ENCODE assay signal across 8 cellular contexts in the genomic region with DNA sequence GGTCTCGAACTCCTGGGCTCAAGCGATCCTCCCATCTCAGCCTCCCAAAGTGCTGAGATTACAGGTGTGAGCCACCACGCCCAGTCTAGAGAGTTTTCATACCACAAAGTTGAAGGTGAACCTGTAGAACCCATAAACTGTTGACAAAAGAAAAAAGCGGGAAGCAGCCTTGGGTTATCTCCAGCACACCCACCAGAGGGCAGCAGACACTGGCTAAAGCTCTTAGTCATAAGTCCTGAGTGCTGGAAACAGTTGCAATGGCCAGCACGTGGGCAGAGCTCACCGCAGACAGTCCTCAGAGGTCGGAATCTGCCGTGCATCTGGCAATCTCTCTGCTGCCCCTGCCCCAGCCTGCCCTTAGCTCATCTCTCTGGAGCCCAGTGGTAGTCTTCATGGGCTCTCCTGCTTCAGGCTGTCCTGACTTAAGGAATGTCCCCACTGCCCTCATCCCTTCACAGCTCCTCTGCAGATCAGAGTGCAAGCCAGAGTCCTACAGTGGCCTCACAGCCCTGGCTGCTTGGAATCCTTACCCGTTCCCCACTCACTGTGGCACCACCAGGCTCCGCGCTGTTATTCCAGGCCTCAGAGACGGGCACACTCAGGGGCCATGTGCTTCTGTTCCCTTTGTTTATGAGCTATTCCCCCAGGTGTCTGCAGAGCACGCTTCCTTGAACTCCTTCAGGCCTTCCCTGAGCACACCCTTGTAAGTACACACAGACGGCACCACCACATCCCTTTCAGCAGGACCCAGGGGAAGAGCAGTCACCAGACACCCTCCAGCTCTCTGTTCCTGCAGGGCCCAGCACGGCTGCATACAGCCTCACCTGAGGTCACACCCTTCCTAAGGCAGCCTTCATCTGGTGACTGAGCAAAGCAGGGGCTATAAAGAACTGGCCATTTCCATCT. TPM values are rescaled to one million over a fixed set of nuclear protein-coding genes. Genes with fewer than 3 reads are reported as not detected.
A peak's percentile ranks its signal among the peaks of the same experiment; 100 is the strongest.
DNase-seq lines count a peak whose midpoint lies in the region; ATAC-seq and TF ChIP-seq lines count a peak whose summit lies in the region.

No MANE protein-coding gene starts in this region.

- no peaks in the 10 kb centered on the region for H3F3A ChIP-seq in Loucy (ENCODE audit: low read depth)

- peak; percentile 76 for DNase-seq in AG09309 (ENCODE audit: low read depth)
- DNase-seq in GM19240 (ENCODE audit: insufficient read length, low spot score) = peak; percentile 77
- DNase-seq in RWPE1 (ENCODE audit: low spot score) = peak; percentile 65
- DNase-seq in activated T-helper 1 cell treated with anti-CD3 and anti-CD28 coated beads, Interleukin-12 subunit alpha, Interleukin-12 subunit beta, Interleukin-2, Interleukin-4 antibody, amounts not matched to agents 30 ng/mL and 10 ng/mL and 1 ng/mL, durations not matched to agents 14 hours and 24 hours and 36 hours (ENCODE audit: low spot score) = peak; percentile 71
- DNase-seq in fibroblast of the conjunctiva (ENCODE audit: low read depth) = peak; percentile 93
- DNase-seq in neuronal stem cell (ENCODE audit: low spot score) = peak; percentile 81
- peak; percentile 55 to 83 for DNase-seq in stimulated activated naive CD8-positive, alpha-beta T cell treated with anti-CD3 and anti-CD28 coated beads, Interleukin-15, amount 100 ng/mL, for 72 hours

- H4K8ac ChIP-seq in neuronal stem cell (ENCODE audit: low read depth, low read length) = peak overlapping the region; percentile 4

- no peak overlapping the region for H2BK5ac ChIP-seq in neuronal stem cell (ENCODE audit: low read length)

- no CpG with 5 or more reads among the region's 15 CpGs for WGBS in neuronal stem cell (ENCODE audit: extremely low coverage in 2 of 2, insufficient read length in 2 of 2, insufficient replicate concordance in 1 of 2), 2 donors

- H3K23ac ChIP-seq in neuronal stem cell (ENCODE audit: low read depth, low read length, poor library complexity) = no peak overlapping the region

- H3K9me3 ChIP-seq in Loucy (ENCODE audit: insufficient read depth, low read depth, low read length) (no peaks in the 10 kb centered on the region), neuronal stem cell (replicated peaks in 1 of 2; ENCODE audit: control insufficient read depth in 2 of 2, insufficient read depth in 1 of 2, low read depth in 1 of 2, low read length in 2 of 2) (no peaks in the 10 kb centered on the region)

- H3K9me3 Mint-ChIP-seq in activated T-helper 1 cell treated with anti-CD3 and anti-CD28 coated beads, Interleukin-12 subunit alpha, Interleukin-12 subunit beta, Interleukin-2, Interleukin-4 antibody, amounts not matched to agents 30 ng/mL and 10 ng/mL and 1 ng/mL, durations not matched to agents 14 hours and 24 hours and 36 hours = no peaks in the 10 kb centered on the region
- H3K9me3 Mint-ChIP-seq in stimulated activated naive CD8-positive, alpha-beta T cell treated with anti-CD3 and anti-CD28 coated beads, Interleukin-15, amount 100 ng/mL, for 72 hours = no peaks in the 10 kb centered on the region

- H3K4me3 ChIP-seq in AG09309 (ENCODE audit: control insufficient read depth, low read depth, low read length) = no peak overlapping the region
- no peak overlapping the region for H3K4me3 ChIP-seq in Loucy (ENCODE audit: low read length, poor library complexity, severe bottlenecking)
- H3K4me3 ChIP-seq in neuronal stem cell (ENCODE audit: low read length in 2 of 2) = no peak overlapping the region

- H3K27me3 ChIP-seq in Loucy (ENCODE audit: insufficient read depth, low read length, poor library complexity, severe bottlenecking) (no peaks in the 10 kb centered on the region), neuronal stem cell (ENCODE audit: control insufficient read depth in 3 of 3, insufficient read depth in 3 of 3, low read depth in 1 of 3, low read length in 3 of 3) (no peaks in the 10 kb centered on the region)

- no peak overlapping the region for H3K14ac ChIP-seq in neuronal stem cell (ENCODE audit: low read length)

- H4K91ac ChIP-seq in neuronal stem cell (ENCODE audit: low read depth, low read length, poor library complexity) = no peak overlapping the region

- peak overlapping the region; percentile 93 for H2AFZ ChIP-seq in Loucy (ENCODE audit: low read length)
- H2AFZ ChIP-seq in neuronal stem cell (ENCODE audit: low read length) = peak overlapping the region; percentile 88

- H3K36me3 ChIP-seq in Loucy (ENCODE audit: insufficient read depth, low read length) = no peaks in the 10 kb centered on the region
- no peaks in the 10 kb centered on the region for H3K36me3 ChIP-seq in neuronal stem cell (replicated peaks in 1 of 2; ENCODE audit: control insufficient read depth in 2 of 2, insufficient read depth in 2 of 2, low read length in 2 of 2)

- H4K20me1 ChIP-seq in Loucy (ENCODE audit: insufficient read depth, low read length, poor library complexity, severe bottlenecking) = no peaks in the 10 kb centered on the region

- peak; percentile 98 for ATAC-seq in stimulated activated naive CD8-positive, alpha-beta T cell treated with anti-CD3 and anti-CD28 coated beads, Interleukin-15, amount 100 ng/mL, for 72 hours

- peak overlapping the region; percentile 23 for H3K4me2 ChIP-seq in Loucy (ENCODE audit: low read depth, low read length, poor library complexity, severe bottlenecking)
- H3K4me2 ChIP-seq in neuronal stem cell (ENCODE audit: insufficient read depth, low read length, poor library complexity, severe bottlenecking) = no peak overlapping the region

- peak overlapping the region; percentile 73 for H3K18ac ChIP-seq in neuronal stem cell (ENCODE audit: low read length)

- H3K4me1 Mint-ChIP-seq in activated T-helper 1 cell treated with anti-CD3 and anti-CD28 coated beads, Interleukin-12 subunit alpha, Interleukin-12 subunit beta, Interleukin-2, Interleukin-4 antibody, amounts not matched to agents 30 ng/mL and 10 ng/mL and 1 ng/mL, durations not matched to agents 14 hours and 24 hours and 36 hours (ENCODE audit: low read depth) = peaks cover 11% of the 10 kb centered on the region
- no peaks in the 10 kb centered on the region for H3K4me1 Mint-ChIP-seq in stimulated activated naive CD8-positive, alpha-beta T cell treated with anti-CD3 and anti-CD28 coated beads, Interleukin-15, amount 100 ng/mL, for 72 hours

- H3K9me2 ChIP-seq in Loucy (replicated peaks; ENCODE audit: low read depth, low read length) = no peaks in the 10 kb centered on the region

- H3K79me1 ChIP-seq in neuronal stem cell (ENCODE audit: low read depth, low read length) = no peaks in the 10 kb centered on the region

- H2BK12ac ChIP-seq in neuronal stem cell (ENCODE audit: low read length) = peak overlapping the region; percentile 82

- H3K36me3 Mint-ChIP-seq in activated T-helper 1 cell treated with anti-CD3 and anti-CD28 coated beads, Interleukin-12 subunit alpha, Interleukin-12 subunit beta, Interleukin-2, Interleukin-4 antibody, amounts not matched to agents 30 ng/mL and 10 ng/mL and 1 ng/mL, durations not matched to agents 14 hours and 24 hours and 36 hours (ENCODE audit: low read depth) = no peaks in the 10 kb centered on the region

- peak overlapping the region; percentile 50 for H3K9ac ChIP-seq in Loucy (ENCODE audit: low read depth, low read length, poor library complexity, severe bottlenecking)
- H3K9ac ChIP-seq in neuronal stem cell (ENCODE audit: low read depth, low read length, poor library complexity) = no peak overlapping the region

- peak overlapping the region; percentile 12 for H2AK5ac ChIP-seq in neuronal stem cell (ENCODE audit: low read depth, low read length)

- peaks cover 4% of the 10 kb centered on the region for H3K4me1 ChIP-seq in Loucy (ENCODE audit: insufficient read depth, low read length, poor library complexity, severe bottlenecking)
- peaks cover 3 to 7% of the 10 kb centered on the region in 2 donors for H3K4me1 ChIP-seq in neuronal stem cell (ENCODE audit: control insufficient read depth in 2 of 2, insufficient read depth in 1 of 2, low read depth in 1 of 2, low read length in 2 of 2)

- H3K4me3 Mint-ChIP-seq in activated T-helper 1 cell treated with anti-CD3 and anti-CD28 coated beads, Interleukin-12 subunit alpha, Interleukin-12 subunit beta, Interleukin-2, Interleukin-4 antibody, amounts not matched to agents 30 ng/mL and 10 ng/mL and 1 ng/mL, durations not matched to agents 14 hours and 24 hours and 36 hours = no peak overlapping the region
- H3K4me3 Mint-ChIP-seq in stimulated activated naive CD8-positive, alpha-beta T cell treated with anti-CD3 and anti-CD28 coated beads, Interleukin-15, amount 100 ng/mL, for 72 hours = no peak overlapping the region

- CTCF ChIA-PET in RWPE1 (lab: Yijun Ruan, JAX) = interaction anchor here (0.5 to 1.2 kb wide), 6 partner anchors 20 to 414 kb away, joined by 3 to 5 read pairs (median 4); no protein-coding TSS in a partner anchor

- H3K27me3 Mint-ChIP-seq in activated T-helper 1 cell treated with anti-CD3 and anti-CD28 coated beads, Interleukin-12 subunit alpha, Interleukin-12 subunit beta, Interleukin-2, Interleukin-4 antibody, amounts not matched to agents 30 ng/mL and 10 ng/mL and 1 ng/mL, durations not matched to agents 14 hours and 24 hours and 36 hours (ENCODE audit: insufficient read depth) = no peaks in the 10 kb centered on the region
- H3K27me3 Mint-ChIP-seq in stimulated activated naive CD8-positive, alpha-beta T cell treated with anti-CD3 and anti-CD28 coated beads, Interleukin-15, amount 100 ng/mL, for 72 hours = peaks cover 15% of the 10 kb centered on the region

- H3K4ac ChIP-seq in neuronal stem cell (ENCODE audit: low read length) = no peak overlapping the region

- H3K79me2 ChIP-seq in Loucy (ENCODE audit: insufficient read depth, low read length) = no peaks in the 10 kb centered on the region

- peak overlapping the region; percentile 13; the same call in 1 of the 2 replicates for H3K27ac ChIP-seq in RWPE1
- no peak overlapping the region for H3K27ac ChIP-seq in neuronal stem cell (replicated peaks; ENCODE audit: low read length)

- peak overlapping the region; percentile 55 for H3K27ac Mint-ChIP-seq in activated T-helper 1 cell treated with anti-CD3 and anti-CD28 coated beads, Interleukin-12 subunit alpha, Interleukin-12 subunit beta, Interleukin-2, Interleukin-4 antibody, amounts not matched to agents 30 ng/mL and 10 ng/mL and 1 ng/mL, durations not matched to agents 14 hours and 24 hours and 36 hours
- peak overlapping the region in 1 of 2 donors; percentile 15 for H3K27ac Mint-ChIP-seq in stimulated activated naive CD8-positive, alpha-beta T cell treated with anti-CD3 and anti-CD28 coated beads, Interleukin-15, amount 100 ng/mL, for 72 hours

- intact Hi-C loops in activated T-helper 1 cell treated with anti-CD3 and anti-CD28 coated beads, Interleukin-12 subunit alpha, Interleukin-12 subunit beta, Interleukin-2, Interleukin-4 antibody, amounts not matched to agents 30 ng/mL and 10 ng/mL and 1 ng/mL, durations not matched to agents 14 hours and 24 hours and 36 hours (cut with micrococcal nuclease) = loop anchor here (1.0 to 10.0 kb wide), 8 partner anchors 9 to 629 kb away; a partner anchor contains a TSS

- POLR2A ChIA-PET in RWPE1 (lab: Yijun Ruan, JAX; ENCODE audit: low non-redundant PET) = no interaction called here

- no peak overlapping the region for H2BK120ac ChIP-seq in neuronal stem cell (ENCODE audit: low read depth, low read length)

- peak; percentile 86 for TF ChIP-seq CTCF in AG09309 (IDR thresholded peaks at IDR 0.05; ENCODE audit: control insufficient read depth, insufficient read depth, low read depth, low read length, missing control alignments)
- TF ChIP-seq CTCF in Loucy (conservative IDR thresholded peaks at IDR 0.05; ENCODE audit: low read length) = peak; percentile 87
- peak; percentile 83 for TF ChIP-seq CTCF in RWPE1 (conservative IDR thresholded peaks at IDR 0.05; ENCODE audit: low read depth)

- peak overlapping the region; percentile 60 for H2BK15ac ChIP-seq in neuronal stem cell (ENCODE audit: low read length)

RNA-seq across cellular contexts. Expression of a gene that starts 8.8 kb away (rescaled TPM):
- 44.7 and 47.9 TPM in 2 replicates for total RNA-seq in activated T-helper 1 cell treated with anti-CD3 and anti-CD28 coated beads, Interleukin-12 subunit alpha, Interleukin-12 subunit beta, Interleukin-2, Interleukin-4 antibody, amounts not matched to agents 30 ng/mL and 10 ng/mL and 1 ng/mL, durations not matched to agents 14 hours and 24 hours and 36 hours
- 29.8 TPM for polyA plus RNA-seq in neuronal stem cell (2013, experiment 1 of 2)
- polyA plus RNA-seq in neuronal stem cell (2013, experiment 2 of 2) = 29.9 TPM

RNA-seq across cellular contexts. Expression of a gene that starts 46.6 kb away (rescaled TPM):
- total RNA-seq in activated T-helper 1 cell treated with anti-CD3 and anti-CD28 coated beads, Interleukin-12 subunit alpha, Interleukin-12 subunit beta, Interleukin-2, Interleukin-4 antibody, amounts not matched to agents 30 ng/mL and 10 ng/mL and 1 ng/mL, durations not matched to agents 14 hours and 24 hours and 36 hours = 86.3 and 91.2 TPM in 2 replicates
- 48.0 TPM for polyA plus RNA-seq in neuronal stem cell (2013, experiment 1 of 2)
- polyA plus RNA-seq in neuronal stem cell (2013, experiment 2 of 2) = 48.5 TPM

RNA-seq across cellular contexts. Expression of a gene that starts 56.3 kb away (rescaled TPM):
- 1.4 and 1.7 TPM in 2 replicates for total RNA-seq in activated T-helper 1 cell treated with anti-CD3 and anti-CD28 coated beads, Interleukin-12 subunit alpha, Interleukin-12 subunit beta, Interleukin-2, Interleukin-4 antibody, amounts not matched to agents 30 ng/mL and 10 ng/mL and 1 ng/mL, durations not matched to agents 14 hours and 24 hours and 36 hours
- 9.8 TPM for polyA plus RNA-seq in neuronal stem cell (2013, experiment 1 of 2)
- 10.1 TPM for polyA plus RNA-seq in neuronal stem cell (2013, experiment 2 of 2)
